7 cellular contexts compared by ENCODE assay signal in genomic region chr12:64609543-64610091, GRCh38. TPM values are rescaled to one million over a fixed set of nuclear protein-coding genes. Genes with fewer than 3 reads are reported as not detected.
DNase-seq lines count a peak whose midpoint lies in the region; ATAC-seq and TF ChIP-seq lines count a peak whose summit lies in the region.

No MANE protein-coding gene starts in this region.

- H3K27ac ChIP-seq in adipose tissue (ENCODE audit: low read depth, low read length): peak overlapping the region; percentile 48
- peak overlapping the region; percentile 66 for H3K27ac ChIP-seq in substantia nigra (ENCODE audit: low read depth, low read length, poor library complexity, severe bottlenecking)

- H3K4me3 ChIP-seq in kidney epithelial cell (ENCODE audit: low read depth, low read length): peak overlapping the region; percentile 85

- WGBS in adipose tissue, 3 donors: 0 to 1% (median 0%) methylated on average over 15 of the region's 15 CpGs

- no peaks in the 10 kb centered on the region for H3K36me3 ChIP-seq in kidney epithelial cell (ENCODE audit: control insufficient read depth, insufficient read depth, low read length)

- no peak for TF ChIP-seq CTCF in kidney epithelial cell (IDR thresholded peaks at IDR 0.05; ENCODE audit: insufficient read depth, low read length, poor library complexity, severe bottlenecking)

- peak; percentile 19 for DNase-seq in GM03348 (ENCODE audit: low spot score)
- peak; percentile 25 for DNase-seq in LHCN-M2 (ENCODE audit: low read depth)
- no peak for DNase-seq in kidney epithelial cell (ENCODE audit: low read depth)
- peak in 1 of 49 donors; percentile 39 for DNase-seq in substantia nigra (lab: John Stamatoyannopoulos, UW)

- H3K27me3 ChIP-seq in kidney epithelial cell (ENCODE audit: control insufficient read depth, insufficient read depth, low read length): no peaks in the 10 kb centered on the region

- ATAC-seq in HG02885 (IDR thresholded peaks at IDR 0.05; ENCODE audit: poor library complexity, unreplicated experiment) (no peak), GM21529 (IDR thresholded peaks at IDR 0.05; ENCODE audit: unreplicated experiment) (no peak)

RNA-seq across cellular contexts. Expression of gene RASSF3, which starts 0.7 kb away (rescaled TPM):
- total RNA-seq in LHCN-M2 (2014; rRNA removed) (15.7 and 19.2 TPM in 2 replicates), kidney epithelial cell (23.6 and 25.7 TPM in 2 replicates)
- 10.9 TPM for polyA plus RNA-seq in LHCN-M2 (2012)
- 10 to 100 TPM in 2 of 3 donors, 1 to 10 TPM in 1; 7.5 to 37.0 (median 21.5) TPM for polyA plus RNA-seq in adipose tissue
